Comparison of ENCODE assay signal across 8 cellular contexts in genomic region chr19:10353793-10354391, GRCh38. TPM values are rescaled to one million over a fixed set of nuclear protein-coding genes. Genes with fewer than 3 reads are reported as not detected.
A peak's percentile ranks its signal among the peaks of the same experiment; 100 is the strongest.
DNase-seq lines count a peak whose midpoint lies in the region; ATAC-seq and FAIRE-seq lines count a peak whose summit lies in the region.

No MANE protein-coding gene starts in this region.

- no peaks in the 10 kb centered on the region for H3K27me3 ChIP-seq in aorta (ENCODE audit: control insufficient read depth in 1 of 2, insufficient read depth in 2 of 2, low read length in 1 of 2)

- no peaks in the 10 kb centered on the region for H3K9me3 ChIP-seq in aorta (ENCODE audit: control insufficient read depth, low read length)

- H3K4me3 ChIP-seq in aorta (ENCODE audit: low read length in 2 of 2), result no peak overlapping the region

- FAIRE-seq in GM19239 (lab: Jason Lieb, UNC), result no peak

- intact Hi-C loops in Right ventricle myocardium inferior (cut with DNase I), result loop anchor here (1.0 kb wide), 1 partner anchor 21 kb away; the partner anchor contains the start of gene RAVER1
- intact Hi-C loops in cardiac septum (cut with DNase I), result no loop called here
- intact Hi-C loops in aorta (cut with DNase I), result no loop called here

- no peaks in the 10 kb centered on the region for H3K36me3 ChIP-seq in aorta (ENCODE audit: control insufficient read depth in 1 of 2, insufficient read depth in 2 of 2, low read length in 1 of 2)

- no peak overlapping the region for H3K27ac ChIP-seq in aorta (ENCODE audit: low read depth in 1 of 2, low read length in 2 of 2)

- ATAC-seq in Right ventricle myocardium inferior (peak; percentile 80), aorta (ENCODE audit: low FRiP score) (peak; percentile 34), GM19452 (IDR thresholded peaks at IDR 0.05; ENCODE audit: unreplicated experiment) (no peak)

- H3K4me1 ChIP-seq in aorta (ENCODE audit: control insufficient read depth in 1 of 2, insufficient read depth in 2 of 2, low read length in 2 of 2), result no peaks in the 10 kb centered on the region

- peak; percentile 83 for DNase-seq in Right ventricle myocardium inferior (ENCODE audit: missing footprints)
- DNase-seq in cardiac septum (ENCODE audit: low spot score), result no peak
- peak; percentile 21 for DNase-seq in activated naive CD8-positive, alpha-beta T cell treated with anti-CD3 and anti-CD28 coated beads, Interleukin-2, amount 50 U/mL, for 16 hours (ENCODE audit: low read depth, low spot score)
- DNase-seq in kidney tubule cell (ENCODE audit: low spot score), result peak; percentile 50
- peak in 1 of 2 donors; percentile 83 for DNase-seq in aorta
- no peak for DNase-seq in GM19239 (ENCODE audit: insufficient read length, low spot score)
- DNase-seq in NCI-H2227 treated with DMSO at 0.1 percent for 48 hours (lab: John Stamatoyannopoulos, UW), result no peak

- WGBS in aorta, 2 donors, result 79 to 82% methylated on average over 32 of the region's 32 CpGs

RNA-seq across cellular contexts. Expression of gene ICAM3, which starts 14.5 kb away (rescaled TPM):
- total RNA-seq in Right ventricle myocardium inferior (36.7 TPM), cardiac septum (14.4 TPM), aorta (10 to 100 TPM; 10.1 to 10.5 TPM)
- 1 to 10 TPM; 6.3 to 7.8 TPM for polyA plus RNA-seq in aorta

RNA-seq across cellular contexts. Expression of gene RAVER1, which starts 20.6 kb away (rescaled TPM):
- total RNA-seq in Right ventricle myocardium inferior (10.1 TPM), cardiac septum (17.8 TPM), aorta (10 to 100 TPM; 24.0 TPM)
- 10 to 100 TPM in 1 of 2 donors, 1 to 10 TPM in 1; 7.9 to 10.4 TPM for polyA plus RNA-seq in aorta

RNA-seq across cellular contexts. Expression of gene TYK2, which starts 26.5 kb away (rescaled TPM):
- total RNA-seq in Right ventricle myocardium inferior (67.1 TPM), cardiac septum (66.2 TPM), aorta (100 to 1,000 TPM in 1 of 2 donors, 10 to 100 TPM in 1; 84.5 to 128 TPM)
- polyA plus RNA-seq in aorta, result 100 to 1,000 TPM in 1 of 2 donors, 10 to 100 TPM in 1; 33.2 to 253 TPM

RNA-seq across cellular contexts. Expression of gene FDX2, which starts 38.1 kb away (rescaled TPM):
- 20.1 TPM for total RNA-seq in Right ventricle myocardium inferior
- 16.9 TPM for total RNA-seq in cardiac septum
- total RNA-seq in aorta, result 10 to 100 TPM in 1 of 2 donors, 1 to 10 TPM in 1; 7.5 to 17.3 TPM
- polyA plus RNA-seq in aorta, result 10 to 100 TPM; 25.8 to 26.0 TPM

RNA-seq across cellular contexts. Expression of gene ZGLP1, which starts 44.3 kb away (rescaled TPM):
- 0.65 TPM for total RNA-seq in Right ventricle myocardium inferior
- total RNA-seq in cardiac septum, result 1.9 TPM
- 1 to 10 TPM; 1.3 to 3.1 TPM for total RNA-seq in aorta
- 10 to 100 TPM in 1 of 2 donors, 1 to 10 TPM in 1; 2.1 to 22.4 TPM for polyA plus RNA-seq in aorta

Comparison
In these comparisons a context has a peak if more than half of its experiments do, and no peak if none do; other contexts are left out.
1. DNase-seq: peak in Right ventricle myocardium inferior (single experiment), activated naive CD8-positive, alpha-beta T cell treated with anti-CD3 and anti-CD28 coated beads, Interleukin-2, amount 50 U/mL, for 16 hours (single experiment) and kidney tubule cell (single experiment); none in cardiac septum (single experiment), GM19239 (single experiment) and NCI-H2227 treated with DMSO at 0.1 percent for 48 hours (single experiment).